Comparison of ENCODE assay signal across 14 cellular contexts in genomic region chr2:95050385-95051300, GRCh38. TPM values are rescaled to one million over a fixed set of nuclear protein-coding genes. Genes with fewer than 3 reads are reported as not detected.
DNase-seq lines count a peak whose midpoint lies in the region; ATAC-seq and TF ChIP-seq lines count a peak whose summit lies in the region.
"Had no signal": no experiment of that assay in that cellular context is flagged by ENCODE, and none has a peak within 500 bp of the region (broad histone marks: within the 10 kb centered on the region; RNA-seq: fewer than 3 reads in every experiment).

No MANE protein-coding gene starts in this region.

- in situ Hi-C loops in IMR-90 (cut with MboI; ENCODE audit: low sequenced_read_pairs), result no loop called here

- H3K9me1 ChIP-seq in IMR-90 (ENCODE audit: insufficient read depth, low read length), result no peaks in the 10 kb centered on the region

- dilution Hi-C loops in IMR-90 (cut with HindIII; ENCODE audit: low sequenced_read_pairs, unreplicated experiment), result no loop called here

- no peak overlapping the region for H3K9ac ChIP-seq in IMR-90 (ENCODE audit: low read depth, low read length)

- H3K27ac ChIP-seq in right cardiac atrium (ENCODE audit: low read length), result no peak overlapping the region
- H3K27ac ChIP-seq in IMR-90 (ENCODE audit: insufficient read depth, low read length), result no peak overlapping the region
- H3K27ac ChIP-seq in temporal lobe (ENCODE audit: low read depth, low read length), result peak overlapping the region; percentile 37
- H3K27ac ChIP-seq in upper lobe of left lung, result no peak overlapping the region
- H3K27ac ChIP-seq: stomach had no signal

- no peak overlapping the region for H2BK5ac ChIP-seq in IMR-90 (ENCODE audit: low read depth, low read length, poor library complexity, severe bottlenecking)

- no peaks in the 10 kb centered on the region for H3K9me3 ChIP-seq in right cardiac atrium (ENCODE audit: control insufficient read depth, low read length)
- no peaks in the 10 kb centered on the region for H3K9me3 ChIP-seq in IMR-90 (ENCODE audit: control insufficient read depth, insufficient read depth, low read length)
- H3K9me3 ChIP-seq in upper lobe of left lung, result no peaks in the 10 kb centered on the region
- H3K9me3 ChIP-seq: stomach had no signal

- H4K91ac ChIP-seq in IMR-90 (ENCODE audit: insufficient read depth, low read depth, low read length), result no peak overlapping the region

- 54% methylated on average over 7 of the region's 7 CpGs for WGBS in right cardiac atrium
- WGBS in IMR-90 (ENCODE audit: extremely low coverage in 2 of 2, insufficient read length in 1 of 2), 2 experiments, result 6% methylated on average over 3 of the region's 7 CpGs; no CpG with 5 or more reads in 1 of the 2 experiments
- WGBS in upper lobe of left lung, 2 donors, result 54 to 59% methylated on average over 7 of the region's 7 CpGs

- BruUV-seq in IMR-90 (replicated peaks; lab: Mats Ljungman, UMichigan), result no TSS peak

- H2AFZ ChIP-seq in IMR-90 (replicated peaks; ENCODE audit: low read length, poor library complexity), result no peak overlapping the region

- H3K27ac Mint-ChIP-seq in chondrocyte (ENCODE audit: unreplicated experiment), result no peak overlapping the region
- H3K27ac Mint-ChIP-seq: effector memory CD8-positive, alpha-beta T cell had no signal

- no peaks in the 10 kb centered on the region for H3K36me3 Mint-ChIP-seq in chondrocyte (ENCODE audit: low read depth)

- no peaks in the 10 kb centered on the region for H3K4me1 Mint-ChIP-seq in chondrocyte (ENCODE audit: low read depth)

- H3K36me3 ChIP-seq in IMR-90 (ENCODE audit: control insufficient read depth, insufficient read depth, low read length) (no peaks in the 10 kb centered on the region), upper lobe of left lung (no peaks in the 10 kb centered on the region)
- H3K36me3 ChIP-seq: stomach had no signal

- TF ChIP-seq CTCF in IMR-90 (conservative IDR thresholded peaks at IDR 0.05; ENCODE audit: low read depth, low read length), result no peak
- TF ChIP-seq CTCF in chondrocyte (IDR thresholded peaks at IDR 0.05), result no peak
- TF ChIP-seq CTCF in upper lobe of left lung (IDR thresholded peaks at IDR 0.05), result no peak

- no peak for TF ChIP-seq EP300 in upper lobe of left lung (IDR thresholded peaks at IDR 0.05)

- H2AK5ac ChIP-seq in IMR-90 (ENCODE audit: low read depth, low read length), result no peak overlapping the region

- no peak overlapping the region for H3K4ac ChIP-seq in IMR-90 (ENCODE audit: low read depth, low read length)

- H3K9me3 Mint-ChIP-seq in chondrocyte (ENCODE audit: low read depth), result no peaks in the 10 kb centered on the region
- H3K9me3 Mint-ChIP-seq: effector memory CD8-positive, alpha-beta T cell had no signal

- H3K14ac ChIP-seq in IMR-90 (replicated peaks; ENCODE audit: low read depth, low read length), result no peak overlapping the region

- ATAC-seq in Right ventricle myocardium inferior, result no peak
- no peak for ATAC-seq in right cardiac atrium
- no peak for ATAC-seq in IMR-90 (ENCODE audit: low read depth)
- ATAC-seq in upper lobe of left lung (ENCODE audit: low FRiP score in 2 of 2), result no peak
- ATAC-seq: effector memory CD8-positive, alpha-beta T cell had no signal

- intact Hi-C loops in Right ventricle myocardium inferior (cut with DNase I), result no loop called here
- intact Hi-C loops in right cardiac atrium (cut with DNase I), result no loop called here
- intact Hi-C loops in IMR-90 (cut with micrococcal nuclease), result no loop called here

- H4K20me1 ChIP-seq in IMR-90 (ENCODE audit: insufficient read depth, low read length), result no peaks in the 10 kb centered on the region

- H3K23ac ChIP-seq in IMR-90 (ENCODE audit: low read depth, low read length), result no peak overlapping the region

- peaks cover 37% of the 10 kb centered on the region for H3K27me3 Mint-ChIP-seq in chondrocyte (ENCODE audit: low read depth)

- H3K4me3 ChIP-seq in right cardiac atrium (ENCODE audit: low read length), result no peak overlapping the region
- H3K4me3 ChIP-seq in IMR-90 (ENCODE audit: insufficient read depth, low read depth, low read length), result no peak overlapping the region
- H3K4me3 ChIP-seq in upper lobe of left lung, result no peak overlapping the region
- H3K4me3 ChIP-seq: stomach had no signal

- no peak overlapping the region for H3K18ac ChIP-seq in IMR-90 (ENCODE audit: low read depth, low read length)

- H3K27me3 ChIP-seq in right cardiac atrium (ENCODE audit: control insufficient read depth, insufficient read depth) (no peaks in the 10 kb centered on the region), IMR-90 (ENCODE audit: control insufficient read depth, insufficient read depth, low read length) (peaks cover 35% of the 10 kb centered on the region; the same call in 1 of the 2 replicates), upper lobe of left lung (no peaks in the 10 kb centered on the region)

- CTCF ChIA-PET in IMR-90 (lab: Yijun Ruan, JAX), result no interaction called here

- TF ChIP-seq RAD21 in IMR-90 (IDR thresholded peaks at IDR 0.05; ENCODE audit: low read length), result no peak

- no peak overlapping the region for H3K4me3 Mint-ChIP-seq in chondrocyte (ENCODE audit: unreplicated experiment)
- H3K4me3 Mint-ChIP-seq: effector memory CD8-positive, alpha-beta T cell had no signal

- no peak overlapping the region for H2BK15ac ChIP-seq in IMR-90 (ENCODE audit: low read depth, low read length)

- no peak overlapping the region for H4K5ac ChIP-seq in IMR-90 (ENCODE audit: low read depth, low read length)

- peak; percentile 39 for DNase-seq in Right ventricle myocardium inferior (ENCODE audit: missing footprints)
- DNase-seq in right cardiac atrium, result no peak
- DNase-seq in IMR-90, result no peak
- DNase-seq in chondrocyte (ENCODE audit: low spot score), result peak; percentile 36
- DNase-seq in GF-D8 (lab: John Stamatoyannopoulos, UW), result no peak
- DNase-seq in upper lobe of left lung, result no peak
- DNase-seq in T1000 (lab: John Stamatoyannopoulos, UW), result no peak
- DNase-seq: activated gamma-delta T cell treated with Interleukin-2 at 50 U/mL for 16 hours; effector memory CD8-positive, alpha-beta T cell; hypothalamus; KBM-7; stomach had no signal

- no peak overlapping the region for H2AK9ac ChIP-seq in IMR-90 (replicated peaks; ENCODE audit: low read depth, low read length, poor library complexity)

- H3K4me1 ChIP-seq in right cardiac atrium (ENCODE audit: control insufficient read depth, insufficient read depth, low read length), result no peaks in the 10 kb centered on the region
- H3K4me1 ChIP-seq in IMR-90 (ENCODE audit: control insufficient read depth, insufficient read depth, low read length), result peaks cover 1% of the 10 kb centered on the region; the same call in 1 of the 2 replicates
- H3K4me1 ChIP-seq in upper lobe of left lung, result peaks cover 0 to 7% (median 3%) of the 10 kb centered on the region in 4 donors

- H2BK120ac ChIP-seq in IMR-90 (ENCODE audit: low read depth, low read length), result no peak overlapping the region

- no peak overlapping the region for H3K56ac ChIP-seq in IMR-90 (ENCODE audit: extremely low read depth, insufficient read depth, low read length)

- no peaks in the 10 kb centered on the region for H3K79me1 ChIP-seq in IMR-90 (ENCODE audit: low read depth in 1 of 2, low read length in 2 of 2)

- TF ChIP-seq POLR2A in IMR-90 (IDR thresholded peaks at IDR 0.05; ENCODE audit: low read depth, low read length), result no peak
- TF ChIP-seq POLR2A in upper lobe of left lung (IDR thresholded peaks at IDR 0.05), result no peak

- H4K8ac ChIP-seq in IMR-90 (ENCODE audit: low read depth in 2 of 2, low read length in 2 of 2), result no peak overlapping the region

- H3K4me2 ChIP-seq in IMR-90 (ENCODE audit: low read depth, low read length), result no peak overlapping the region

- no peak overlapping the region for H2BK20ac ChIP-seq in IMR-90 (ENCODE audit: low read depth, low read length)

- POLR2A ChIA-PET in IMR-90 (lab: Charles Lee; ENCODE audit: unreplicated experiment), result no interaction called here

TF ChIP-seq in IMR-90, 13 proteins besides CTCF, POLR2A, EP300 and RAD21:
- TF ChIP-seq CEBPB (IDR thresholded peaks at IDR 0.05; ENCODE audit: low read depth, low read length), result peak; percentile 28; the same call in 1 of the 2 replicates
- TF ChIP-seq, protein P1, sequence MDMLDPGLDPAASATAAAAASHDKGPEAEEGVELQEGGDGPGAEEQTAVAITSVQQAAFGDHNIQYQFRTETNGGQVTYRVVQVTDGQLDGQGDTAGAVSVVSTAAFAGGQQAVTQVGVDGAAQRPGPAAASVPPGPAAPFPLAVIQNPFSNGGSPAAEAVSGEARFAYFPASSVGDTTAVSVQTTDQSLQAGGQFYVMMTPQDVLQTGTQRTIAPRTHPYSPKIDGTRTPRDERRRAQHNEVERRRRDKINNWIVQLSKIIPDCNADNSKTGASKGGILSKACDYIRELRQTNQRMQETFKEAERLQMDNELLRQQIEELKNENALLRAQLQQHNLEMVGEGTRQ (IDR thresholded peaks at IDR 0.05; ENCODE audit: low read depth, low read length), result no peak

RNA-seq across cellular contexts. Expression of gene MAL, which starts 25.1 kb away (rescaled TPM):
- total RNA-seq in Right ventricle myocardium inferior, result 8.7 TPM
- 10 to 100 TPM in 1 of 4 donors, 1 to 10 TPM in 3; 4.5 to 15.5 (median 9.2) TPM for total RNA-seq in right cardiac atrium
- polyA plus RNA-seq in right cardiac atrium, result 14.6 TPM
- total RNA-seq in IMR-90 (2012; rRNA removed), result not detected in 2 replicates
- not detected in 2 replicates for polyA plus RNA-seq in IMR-90 (2012; rRNA removed)
- polyA plus RNA-seq in IMR-90 (2012; cell fraction: cytosol; rRNA removed), result not detected in 2 replicates
- not detected in 2 replicates for polyA plus RNA-seq in IMR-90 (2012; cell fraction: nucleus; rRNA removed; ENCODE audit: low replicate concordance)
- not detected in 3 replicates for total RNA-seq in chondrocyte
- not detected for total RNA-seq in temporal lobe
- 10 to 100 TPM in 1 of 6 donors, 1 to 10 TPM in 4, not detected in 1; 3.7 to 13.0 (median 5.0) TPM for total RNA-seq in upper lobe of left lung
- total RNA-seq: osteoblast had no signal

Comparison
In these comparisons a context has a peak if more than half of its experiments do, and no peak if none do; other contexts are left out.
1. DNase-seq: peak in Right ventricle myocardium inferior (single experiment) and chondrocyte (single experiment); none in right cardiac atrium (0 of 3), IMR-90 (single experiment), GF-D8 (single experiment), upper lobe of left lung (0 of 2) and T1000 (single experiment).